1 cellular context compared by ENCODE assay signal in the genomic region with DNA sequence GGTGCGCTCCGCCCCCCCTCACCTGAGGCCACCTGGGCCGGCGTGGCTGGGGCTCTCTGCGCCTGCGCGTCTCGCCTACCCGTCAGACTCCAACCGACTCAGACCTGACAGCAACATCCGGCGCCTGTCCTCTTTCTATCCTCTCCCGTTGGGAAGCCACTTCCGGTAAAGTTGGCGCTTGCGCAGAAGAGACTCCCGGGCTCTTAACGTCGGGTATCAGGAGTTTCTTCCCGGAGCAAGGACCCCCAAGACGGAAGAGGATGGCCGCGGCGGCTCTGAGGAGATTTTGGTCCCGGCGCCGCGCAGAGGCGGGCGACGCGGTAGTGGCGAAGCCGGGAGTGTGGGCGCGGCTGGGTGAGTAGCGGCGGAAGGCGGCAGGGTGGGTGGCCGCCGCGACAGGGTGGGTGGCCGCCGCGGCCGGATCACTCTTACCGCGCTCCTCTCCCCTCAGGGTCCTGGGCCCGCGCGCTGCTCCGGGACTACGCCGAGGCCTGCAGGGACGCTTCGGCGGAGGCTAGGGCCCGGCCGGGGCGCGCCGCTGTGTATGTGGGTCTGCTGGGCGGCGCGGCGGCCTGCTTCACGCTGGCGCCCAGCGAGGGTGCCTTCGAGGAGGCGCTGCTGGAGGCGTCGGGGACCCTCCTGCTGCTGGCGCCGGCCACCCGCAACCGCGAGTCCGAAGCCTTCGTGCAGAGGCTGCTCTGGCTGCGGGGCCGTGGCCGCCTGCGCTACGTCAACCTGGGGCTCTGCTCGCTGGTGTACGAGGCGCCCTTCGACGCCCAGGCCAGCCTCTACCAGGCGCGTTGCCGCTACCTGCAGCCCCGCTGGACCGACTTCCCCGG.
TF ChIP-seq lines count a peak whose summit lies in the region.

A gene (plus strand): TSS at position 249 of the 839 bp plus-strand sequence. CDS start 12 bp downstream, at position 261.
A gene (minus strand): TSS at position 77 of the 839 bp plus-strand sequence. CDS start 229 bp downstream, outside the sequence.

TF ChIP-seq in HepG2, 621 proteins besides CTCF, POLR2A, EP300 and RAD21 (continued from another document and continues in another):
- TF ChIP-seq, protein P1, sequence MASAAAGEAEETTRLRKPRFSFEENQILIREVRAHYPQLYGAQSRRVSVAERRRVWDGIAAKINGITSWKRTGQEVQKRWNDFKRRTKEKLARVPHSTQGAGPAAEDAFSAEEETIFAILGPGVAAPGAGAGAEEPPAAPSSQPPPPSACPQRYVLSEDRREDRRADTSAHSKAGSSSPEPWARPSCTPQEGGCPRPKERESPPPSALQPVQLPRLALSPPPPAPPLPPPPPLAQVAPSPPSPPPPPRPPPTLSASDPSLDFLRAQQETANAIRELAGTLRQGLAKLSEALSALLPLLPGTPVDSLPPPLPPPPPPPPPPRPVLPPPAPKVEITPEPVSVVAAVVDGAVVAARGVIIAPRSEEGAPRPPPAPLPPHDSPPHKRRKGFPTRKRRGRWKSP (CRISPR knock-in tag; IDR thresholded peaks at IDR 0.05), result peak; percentile 61
- TF ChIP-seq ZFAT (CRISPR knock-in tag; conservative IDR thresholded peaks at IDR 0.05) (no peak), SMARCC2 (IDR thresholded peaks at IDR 0.05) (no peak), MED1 (CRISPR knock-in tag; IDR thresholded peaks at IDR 0.05) (peak; percentile 47; the same call in 1 of the 2 replicates), HNRNPH1 (optimal IDR thresholded peaks at IDR 0.05; ENCODE audit: low read depth, low read length) (no peak), SMYD3 (CRISPR knock-in tag; IDR thresholded peaks at IDR 0.05) (no peak), ZNF282 (IDR thresholded peaks at IDR 0.05; ENCODE audit: partially characterized antibody) (no peak), IKZF1 (IDR thresholded peaks at IDR 0.05) (no peak), TAF1 (CRISPR knock-in tag; IDR thresholded peaks at IDR 0.05) (peak; percentile 76), KMT2A (CRISPR knock-in tag; IDR thresholded peaks at IDR 0.05) (peak; percentile 99), SMC3 (IDR thresholded peaks at IDR 0.05; ENCODE audit: low read length) (no peak), FOXC1 (CRISPR knock-in tag; IDR thresholded peaks at IDR 0.05; ENCODE audit: borderline replicate concordance) (no peak), GTF2F1 (IDR thresholded peaks at IDR 0.05; ENCODE audit: low read length) (no peak), SYNCRIP (IDR thresholded peaks at IDR 0.05; ENCODE audit: insufficient read depth, low read depth, low read length) (no peak), ZNF773 (CRISPR knock-in tag; IDR thresholded peaks at IDR 0.05; ENCODE audit: borderline replicate concordance) (no peak), CENPX (CRISPR knock-in tag; IDR thresholded peaks at IDR 0.05) (no peak), RFX5 (IDR thresholded peaks at IDR 0.05; ENCODE audit: low read depth, low read length) (no peak), ZNF644 (CRISPR knock-in tag; IDR thresholded peaks at IDR 0.05; ENCODE audit: low read depth) (no peak), RBFOX2 (IDR thresholded peaks at IDR 0.05; ENCODE audit: low read depth, low read length) (peak; percentile 90), XRCC5 (optimal IDR thresholded peaks at IDR 0.05; ENCODE audit: low read length) (peak; percentile 98), ATM (IDR thresholded peaks at IDR 0.05; ENCODE audit: borderline replicate concordance) (no peak), ZBTB7A (CRISPR knock-in tag; IDR thresholded peaks at IDR 0.05) (no peak), POLR2AphosphoS2 (IDR thresholded peaks at IDR 0.05; ENCODE audit: low read depth, low read length) (no peak), PTBP1 (IDR thresholded peaks at IDR 0.05; ENCODE audit: low read depth, low read length, poor library complexity, severe bottlenecking) (no peak), SRSF1 (optimal IDR thresholded peaks at IDR 0.05; ENCODE audit: low read depth, low read length) (peak; percentile 86), CEBPB (IDR thresholded peaks at IDR 0.05; ENCODE audit: borderline replicate concordance, low read depth, low read length) (no peak), DR1 (CRISPR knock-in tag; IDR thresholded peaks at IDR 0.05) (peak; percentile 33; the same call in 1 of the 2 replicates), ARHGAP35 (CRISPR knock-in tag; IDR thresholded peaks at IDR 0.05; ENCODE audit: borderline replicate concordance) (peak; percentile 23; the same call in 1 of the 2 replicates), ZNF614 (CRISPR knock-in tag; IDR thresholded peaks at IDR 0.05; ENCODE audit: borderline replicate concordance) (peak; percentile 74; the same call in 1 of the 2 replicates), MAF1 (CRISPR knock-in tag; IDR thresholded peaks at IDR 0.05; ENCODE audit: borderline replicate concordance) (no peak; the same call in 1 of the 2 replicates), NFE2L2 (IDR thresholded peaks at IDR 0.05; ENCODE audit: low read length) (no peak), U2AF1 (optimal IDR thresholded peaks at IDR 0.05; ENCODE audit: low read depth, low read length) (no peak)
- TF ChIP-seq, protein P2, sequence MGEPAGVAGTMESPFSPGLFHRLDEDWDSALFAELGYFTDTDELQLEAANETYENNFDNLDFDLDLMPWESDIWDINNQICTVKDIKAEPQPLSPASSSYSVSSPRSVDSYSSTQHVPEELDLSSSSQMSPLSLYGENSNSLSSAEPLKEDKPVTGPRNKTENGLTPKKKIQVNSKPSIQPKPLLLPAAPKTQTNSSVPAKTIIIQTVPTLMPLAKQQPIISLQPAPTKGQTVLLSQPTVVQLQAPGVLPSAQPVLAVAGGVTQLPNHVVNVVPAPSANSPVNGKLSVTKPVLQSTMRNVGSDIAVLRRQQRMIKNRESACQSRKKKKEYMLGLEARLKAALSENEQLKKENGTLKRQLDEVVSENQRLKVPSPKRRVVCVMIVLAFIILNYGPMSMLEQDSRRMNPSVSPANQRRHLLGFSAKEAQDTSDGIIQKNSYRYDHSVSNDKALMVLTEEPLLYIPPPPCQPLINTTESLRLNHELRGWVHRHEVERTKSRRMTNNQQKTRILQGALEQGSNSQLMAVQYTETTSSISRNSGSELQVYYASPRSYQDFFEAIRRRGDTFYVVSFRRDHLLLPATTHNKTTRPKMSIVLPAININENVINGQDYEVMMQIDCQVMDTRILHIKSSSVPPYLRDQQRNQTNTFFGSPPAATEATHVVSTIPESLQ (CRISPR knock-in tag; conservative IDR thresholded peaks at IDR 0.05), result no peak
- TF ChIP-seq, protein P3, sequence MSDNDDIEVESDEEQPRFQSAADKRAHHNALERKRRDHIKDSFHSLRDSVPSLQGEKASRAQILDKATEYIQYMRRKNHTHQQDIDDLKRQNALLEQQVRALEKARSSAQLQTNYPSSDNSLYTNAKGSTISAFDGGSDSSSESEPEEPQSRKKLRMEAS (IDR thresholded peaks at IDR 0.05), result peak; percentile 72; the same call in 1 of the 2 replicates
- TF ChIP-seq, protein P4, sequence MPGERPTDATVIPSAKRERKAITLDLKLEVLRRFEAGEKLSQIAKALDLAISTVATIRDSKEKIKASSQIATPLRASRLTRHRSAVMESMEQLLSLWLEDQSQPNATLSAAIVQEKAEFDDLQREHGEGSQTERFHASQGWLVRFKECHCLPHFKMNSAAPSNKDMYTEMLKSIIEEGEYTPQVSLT (CRISPR knock-in tag; IDR thresholded peaks at IDR 0.05; ENCODE audit: borderline replicate concordance, low read depth), result no peak
- TF ChIP-seq, protein P5, sequence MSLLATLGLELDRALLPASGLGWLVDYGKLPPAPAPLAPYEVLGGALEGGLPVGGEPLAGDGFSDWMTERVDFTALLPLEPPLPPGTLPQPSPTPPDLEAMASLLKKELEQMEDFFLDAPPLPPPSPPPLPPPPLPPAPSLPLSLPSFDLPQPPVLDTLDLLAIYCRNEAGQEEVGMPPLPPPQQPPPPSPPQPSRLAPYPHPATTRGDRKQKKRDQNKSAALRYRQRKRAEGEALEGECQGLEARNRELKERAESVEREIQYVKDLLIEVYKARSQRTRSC (CRISPR knock-in tag; IDR thresholded peaks at IDR 0.05; ENCODE audit: low read depth), result no peak
- TF ChIP-seq, protein P6, sequence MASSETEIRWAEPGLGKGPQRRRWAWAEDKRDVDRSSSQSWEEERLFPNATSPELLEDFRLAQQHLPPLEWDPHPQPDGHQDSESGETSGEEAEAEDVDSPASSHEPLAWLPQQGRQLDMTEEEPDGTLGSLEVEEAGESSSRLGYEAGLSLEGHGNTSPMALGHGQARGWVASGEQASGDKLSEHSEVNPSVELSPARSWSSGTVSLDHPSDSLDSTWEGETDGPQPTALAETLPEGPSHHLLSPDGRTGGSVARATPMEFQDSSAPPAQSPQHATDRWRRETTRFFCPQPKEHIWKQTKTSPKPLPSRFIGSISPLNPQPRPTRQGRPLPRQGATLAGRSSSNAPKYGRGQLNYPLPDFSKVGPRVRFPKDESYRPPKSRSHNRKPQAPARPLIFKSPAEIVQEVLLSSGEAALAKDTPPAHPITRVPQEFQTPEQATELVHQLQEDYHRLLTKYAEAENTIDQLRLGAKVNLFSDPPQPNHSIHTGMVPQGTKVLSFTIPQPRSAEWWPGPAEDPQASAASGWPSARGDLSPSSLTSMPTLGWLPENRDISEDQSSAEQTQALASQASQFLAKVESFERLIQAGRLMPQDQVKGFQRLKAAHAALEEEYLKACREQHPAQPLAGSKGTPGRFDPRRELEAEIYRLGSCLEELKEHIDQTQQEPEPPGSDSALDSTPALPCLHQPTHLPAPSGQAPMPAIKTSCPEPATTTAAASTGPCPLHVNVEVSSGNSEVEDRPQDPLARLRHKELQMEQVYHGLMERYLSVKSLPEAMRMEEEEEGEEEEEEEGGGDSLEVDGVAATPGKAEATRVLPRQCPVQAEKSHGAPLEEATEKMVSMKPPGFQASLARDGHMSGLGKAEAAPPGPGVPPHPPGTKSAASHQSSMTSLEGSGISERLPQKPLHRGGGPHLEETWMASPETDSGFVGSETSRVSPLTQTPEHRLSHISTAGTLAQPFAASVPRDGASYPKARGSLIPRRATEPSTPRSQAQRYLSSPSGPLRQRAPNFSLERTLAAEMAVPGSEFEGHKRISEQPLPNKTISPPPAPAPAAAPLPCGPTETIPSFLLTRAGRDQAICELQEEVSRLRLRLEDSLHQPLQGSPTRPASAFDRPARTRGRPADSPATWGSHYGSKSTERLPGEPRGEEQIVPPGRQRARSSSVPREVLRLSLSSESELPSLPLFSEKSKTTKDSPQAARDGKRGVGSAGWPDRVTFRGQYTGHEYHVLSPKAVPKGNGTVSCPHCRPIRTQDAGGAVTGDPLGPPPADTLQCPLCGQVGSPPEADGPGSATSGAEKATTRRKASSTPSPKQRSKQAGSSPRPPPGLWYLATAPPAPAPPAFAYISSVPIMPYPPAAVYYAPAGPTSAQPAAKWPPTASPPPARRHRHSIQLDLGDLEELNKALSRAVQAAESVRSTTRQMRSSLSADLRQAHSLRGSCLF (CRISPR knock-in tag; IDR thresholded peaks at IDR 0.05; ENCODE audit: borderline replicate concordance), result no peak
- TF ChIP-seq, protein P7, sequence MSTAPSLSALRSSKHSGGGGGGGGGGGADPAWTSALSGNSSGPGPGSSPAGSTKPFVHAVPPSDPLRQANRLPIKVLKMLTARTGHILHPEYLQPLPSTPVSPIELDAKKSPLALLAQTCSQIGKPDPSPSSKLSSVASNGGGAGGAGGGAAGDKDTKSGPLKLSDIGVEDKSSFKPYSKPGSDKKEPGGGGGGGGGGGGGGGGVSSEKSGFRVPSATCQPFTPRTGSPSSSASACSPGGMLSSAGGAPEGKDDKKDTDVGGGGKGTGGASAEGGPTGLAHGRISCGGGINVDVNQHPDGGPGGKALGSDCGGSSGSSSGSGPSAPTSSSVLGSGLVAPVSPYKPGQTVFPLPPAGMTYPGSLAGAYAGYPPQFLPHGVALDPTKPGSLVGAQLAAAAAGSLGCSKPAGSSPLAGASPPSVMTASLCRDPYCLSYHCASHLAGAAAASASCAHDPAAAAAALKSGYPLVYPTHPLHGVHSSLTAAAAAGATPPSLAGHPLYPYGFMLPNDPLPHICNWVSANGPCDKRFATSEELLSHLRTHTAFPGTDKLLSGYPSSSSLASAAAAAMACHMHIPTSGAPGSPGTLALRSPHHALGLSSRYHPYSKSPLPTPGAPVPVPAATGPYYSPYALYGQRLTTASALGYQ (CRISPR knock-in tag; IDR thresholded peaks at IDR 0.05), result peak; percentile 64; the same call in 1 of the 2 replicates
- TF ChIP-seq, protein P8, sequence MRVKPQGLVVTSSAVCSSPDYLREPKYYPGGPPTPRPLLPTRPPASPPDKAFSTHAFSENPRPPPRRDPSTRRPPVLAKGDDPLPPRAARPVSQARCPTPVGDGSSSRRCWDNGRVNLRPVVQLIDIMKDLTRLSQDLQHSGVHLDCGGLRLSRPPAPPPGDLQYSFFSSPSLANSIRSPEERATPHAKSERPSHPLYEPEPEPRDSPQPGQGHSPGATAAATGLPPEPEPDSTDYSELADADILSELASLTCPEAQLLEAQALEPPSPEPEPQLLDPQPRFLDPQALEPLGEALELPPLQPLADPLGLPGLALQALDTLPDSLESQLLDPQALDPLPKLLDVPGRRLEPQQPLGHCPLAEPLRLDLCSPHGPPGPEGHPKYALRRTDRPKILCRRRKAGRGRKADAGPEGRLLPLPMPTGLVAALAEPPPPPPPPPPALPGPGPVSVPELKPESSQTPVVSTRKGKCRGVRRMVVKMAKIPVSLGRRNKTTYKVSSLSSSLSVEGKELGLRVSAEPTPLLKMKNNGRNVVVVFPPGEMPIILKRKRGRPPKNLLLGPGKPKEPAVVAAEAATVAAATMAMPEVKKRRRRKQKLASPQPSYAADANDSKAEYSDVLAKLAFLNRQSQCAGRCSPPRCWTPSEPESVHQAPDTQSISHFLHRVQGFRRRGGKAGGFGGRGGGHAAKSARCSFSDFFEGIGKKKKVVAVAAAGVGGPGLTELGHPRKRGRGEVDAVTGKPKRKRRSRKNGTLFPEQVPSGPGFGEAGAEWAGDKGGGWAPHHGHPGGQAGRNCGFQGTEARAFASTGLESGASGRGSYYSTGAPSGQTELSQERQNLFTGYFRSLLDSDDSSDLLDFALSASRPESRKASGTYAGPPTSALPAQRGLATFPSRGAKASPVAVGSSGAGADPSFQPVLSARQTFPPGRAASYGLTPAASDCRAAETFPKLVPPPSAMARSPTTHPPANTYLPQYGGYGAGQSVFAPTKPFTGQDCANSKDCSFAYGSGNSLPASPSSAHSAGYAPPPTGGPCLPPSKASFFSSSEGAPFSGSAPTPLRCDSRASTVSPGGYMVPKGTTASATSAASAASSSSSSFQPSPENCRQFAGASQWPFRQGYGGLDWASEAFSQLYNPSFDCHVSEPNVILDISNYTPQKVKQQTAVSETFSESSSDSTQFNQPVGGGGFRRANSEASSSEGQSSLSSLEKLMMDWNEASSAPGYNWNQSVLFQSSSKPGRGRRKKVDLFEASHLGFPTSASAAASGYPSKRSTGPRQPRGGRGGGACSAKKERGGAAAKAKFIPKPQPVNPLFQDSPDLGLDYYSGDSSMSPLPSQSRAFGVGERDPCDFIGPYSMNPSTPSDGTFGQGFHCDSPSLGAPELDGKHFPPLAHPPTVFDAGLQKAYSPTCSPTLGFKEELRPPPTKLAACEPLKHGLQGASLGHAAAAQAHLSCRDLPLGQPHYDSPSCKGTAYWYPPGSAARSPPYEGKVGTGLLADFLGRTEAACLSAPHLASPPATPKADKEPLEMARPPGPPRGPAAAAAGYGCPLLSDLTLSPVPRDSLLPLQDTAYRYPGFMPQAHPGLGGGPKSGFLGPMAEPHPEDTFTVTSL (CRISPR knock-in tag; IDR thresholded peaks at IDR 0.05; ENCODE audit: borderline replicate concordance), result no peak
- TF ChIP-seq, protein P9, sequence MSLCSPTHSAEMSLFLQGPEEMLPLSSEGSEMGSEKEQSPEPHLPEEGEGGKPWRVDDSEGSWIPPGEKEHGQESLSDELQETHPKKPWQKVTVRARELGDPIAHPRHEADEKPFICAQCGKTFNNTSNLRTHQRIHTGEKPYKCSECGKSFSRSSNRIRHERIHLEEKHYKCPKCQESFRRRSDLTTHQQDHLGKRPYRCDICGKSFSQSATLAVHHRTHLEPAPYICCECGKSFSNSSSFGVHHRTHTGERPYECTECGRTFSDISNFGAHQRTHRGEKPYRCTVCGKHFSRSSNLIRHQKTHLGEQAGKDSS (CRISPR knock-in tag; IDR thresholded peaks at IDR 0.05; ENCODE audit: borderline replicate concordance, low read depth), result no peak
